Comparison of ENCODE assay signal across 13 cellular contexts in genomic region chr18:55395811-55396210, GRCh38.
"Had no signal": no experiment of that assay in that cellular context is flagged by ENCODE, and none has a peak within 500 bp of the region (broad histone marks: within the 10 kb centered on the region; RNA-seq: fewer than 3 reads in every experiment).

No MANE protein-coding gene starts in this region.

- H3K9me3 Mint-ChIP-seq: activated CD8-positive, alpha-beta T cell treated with anti-CD3 and anti-CD28 coated beads for 36 hours; activated naive CD8-positive, alpha-beta T cell treated with anti-CD3 and anti-CD28 coated beads for 36 hours; activated T-cell treated with anti-CD3 and anti-CD28 coated beads, Interleukin-2, amount 50 U/mL, for 72 hours; nephron had no signal

- DNase-seq: activated CD8-positive, alpha-beta memory T cell treated with anti-CD3 and anti-CD28 coated beads, Interleukin-2, amount 50 U/mL, for 4 hours; activated CD8-positive, alpha-beta T cell treated with anti-CD3 and anti-CD28 coated beads for 36 hours; activated gamma-delta T cell treated with Interleukin-2 at 50 U/mL for 16 hours; activated naive CD8-positive, alpha-beta T cell treated with anti-CD3 and anti-CD28 coated beads for 36 hours; activated T-cell treated with anti-CD3 and anti-CD28 coated beads, Interleukin-2, amount 50 U/mL, for 72 hours; aorta; mammary epithelial cell; psoas muscle; stimulated activated CD4-positive, alpha-beta T cell treated with anti-CD3 and anti-CD28 coated beads, Interleukin-2, amount 100 ng/mL, for 48 hours; stimulated activated naive CD4-positive, alpha-beta T cell treated with Interleukin-2 at 50 U/mL for 16 hours; T-helper 9 cell had no signal

- H3K27ac ChIP-seq: psoas muscle, thoracic aorta had no signal

- H3K27me3 Mint-ChIP-seq: activated CD8-positive, alpha-beta T cell treated with anti-CD3 and anti-CD28 coated beads for 36 hours; activated naive CD8-positive, alpha-beta T cell treated with anti-CD3 and anti-CD28 coated beads for 36 hours had no signal

- H3K36me3 Mint-ChIP-seq: activated naive CD8-positive, alpha-beta T cell treated with anti-CD3 and anti-CD28 coated beads for 36 hours had no signal

- H3K4me3 Mint-ChIP-seq: activated CD8-positive, alpha-beta T cell treated with anti-CD3 and anti-CD28 coated beads for 36 hours; activated naive CD8-positive, alpha-beta T cell treated with anti-CD3 and anti-CD28 coated beads for 36 hours; activated T-cell treated with anti-CD3 and anti-CD28 coated beads, Interleukin-2, amount 50 U/mL, for 72 hours; nephron had no signal

- ATAC-seq: activated CD8-positive, alpha-beta T cell treated with anti-CD3 and anti-CD28 coated beads for 36 hours; activated T-cell treated with anti-CD3 and anti-CD28 coated beads, Interleukin-2, amount 50 U/mL, for 72 hours; psoas muscle had no signal

- H3K4me3 ChIP-seq: psoas muscle, thoracic aorta had no signal

- H3K36me3 ChIP-seq: thoracic aorta had no signal

- H3K27ac Mint-ChIP-seq: activated CD8-positive, alpha-beta T cell treated with anti-CD3 and anti-CD28 coated beads for 36 hours; activated naive CD8-positive, alpha-beta T cell treated with anti-CD3 and anti-CD28 coated beads for 36 hours; activated T-cell treated with anti-CD3 and anti-CD28 coated beads, Interleukin-2, amount 50 U/mL, for 72 hours had no signal

- H3K9me3 ChIP-seq: psoas muscle, thoracic aorta had no signal
